In genomic region chr16:77208382-77208781, GRCh38 we compare ENCODE assay signal across 22 cellular contexts. TPM values are rescaled to one million over a fixed set of nuclear protein-coding genes. Genes with fewer than 3 reads are reported as not detected.
DNase-seq lines count a peak whose midpoint lies in the region; FAIRE-seq and TF ChIP-seq lines count a peak whose summit lies in the region.
"Had no signal": no experiment of that assay in that cellular context is flagged by ENCODE, and none has a peak within 500 bp of the region (broad histone marks: within the 10 kb centered on the region; RNA-seq: fewer than 3 reads in every experiment).

No MANE protein-coding gene starts in this region.

- no peak overlapping the region for H3K9ac ChIP-seq in H1 (replicated peaks in 1 of 4; ENCODE audit: extremely low read depth in 1 of 4, low read depth in 3 of 4, low read length in 3 of 4)
- H3K9ac ChIP-seq: BLaER1 treated with 17β-estradiol and CSF1 and Interleukin-3, amounts not matched to agents 10 nM and 100 nM had no signal

- peaks cover 5% of the 10 kb centered on the region; the same call in 1 of the 2 replicates for H3K23me2 ChIP-seq in H1 (ENCODE audit: low read depth, low read length)

- H3K79me2 ChIP-seq in H1 (ENCODE audit: control insufficient read depth in 1 of 2, insufficient read depth in 2 of 2, low read length in 2 of 2) = no peaks in the 10 kb centered on the region

- no peak overlapping the region for H3K4me2 ChIP-seq in H1 (ENCODE audit: insufficient read depth in 1 of 2, low read depth in 2 of 2, low read length in 2 of 2)
- H3K4me2 ChIP-seq: A549; BLaER1 treated with 17β-estradiol and CSF1 and Interleukin-3, amounts not matched to agents 10 nM and 100 nM had no signal

- WGBS in H1 (ENCODE audit: extremely low coverage in 1 of 2, insufficient coverage in 1 of 2, insufficient read length in 1 of 2, insufficient replicate concordance in 2 of 2, low coverage in 1 of 2, low lambda C conversion rate in 2 of 2, missing lambda C conversion rate in 1 of 2), 2 experiments = 65% methylated on average over 3 of the region's 3 CpGs; no CpG with 5 or more reads in 1 of the 2 experiments
- WGBS in small intestine, 3 donors = 77 to 97% (median 90%) methylated on average over 3 of the region's 3 CpGs

- no peak for TF ChIP-seq EP300 in H1 (IDR thresholded peaks at IDR 0.05; ENCODE audit: borderline replicate concordance in 1 of 2, low read depth in 2 of 2, low read length in 2 of 2)

- H3K27me3 Mint-ChIP-seq in activated CD4-positive, alpha-beta memory T cell treated with anti-CD3 and anti-CD28 coated beads for 36 hours = no peaks in the 10 kb centered on the region
- H3K27me3 Mint-ChIP-seq: B cell; CD4-positive, alpha-beta T cell had no signal

- H3K27ac ChIP-seq in WERI-Rb-1 (peak overlapping the region; percentile 78), H1 (ENCODE audit: low read depth, low read length) (no peak overlapping the region), small intestine (ENCODE audit: low read depth in 1 of 2, low read length in 1 of 2) (no peak overlapping the region)
- H3K27ac ChIP-seq: 22Rv1; A549; BLaER1 treated with 17β-estradiol and CSF1 and Interleukin-3, amounts not matched to agents 10 nM and 100 nM; C4-2B had no signal

- peaks cover 12 to 22% (median 16%) of the 10 kb centered on the region in 4 experiments for H3K4me1 ChIP-seq in H1 (replicated peaks in 1 of 4; ENCODE audit: control insufficient read depth in 3 of 4, insufficient read depth in 4 of 4, low read length in 3 of 4)
- H3K4me1 ChIP-seq in small intestine (ENCODE audit: control insufficient read depth in 2 of 2, insufficient read depth in 1 of 2, low read depth in 1 of 2, low read length in 1 of 2) = peaks cover 0 to 4% of the 10 kb centered on the region in 2 donors
- H3K4me1 ChIP-seq: Caco-2 had no signal

- no peak overlapping the region for H2AFZ ChIP-seq in H1 (ENCODE audit: low read length)

- no peak overlapping the region for H3K14ac ChIP-seq in H1 (ENCODE audit: insufficient read length)

- no peak overlapping the region for H2BK12ac ChIP-seq in H1 (ENCODE audit: low read depth, low read length)

- H3K4me3 Mint-ChIP-seq in activated CD4-positive, alpha-beta memory T cell treated with anti-CD3 and anti-CD28 coated beads for 36 hours = no peak overlapping the region
- H3K4me3 Mint-ChIP-seq: B cell; CD4-positive, alpha-beta T cell; CD8-positive, alpha-beta T cell had no signal

- H4K8ac ChIP-seq in H1 (ENCODE audit: extremely low read depth, insufficient read depth, low read length) = no peak overlapping the region

- no peaks in the 10 kb centered on the region for H3K36me3 Mint-ChIP-seq in activated CD4-positive, alpha-beta memory T cell treated with anti-CD3 and anti-CD28 coated beads for 36 hours

- H4K91ac ChIP-seq in H1 (replicated peaks; ENCODE audit: insufficient read length, low read length) = no peak overlapping the region

- no peaks in the 10 kb centered on the region for H4K20me1 ChIP-seq in H1 (replicated peaks in 1 of 2; ENCODE audit: control insufficient read depth in 1 of 2, insufficient read depth in 2 of 2, low read length in 2 of 2)

- no peak overlapping the region for H3K27ac Mint-ChIP-seq in activated CD4-positive, alpha-beta memory T cell treated with anti-CD3 and anti-CD28 coated beads for 36 hours
- H3K27ac Mint-ChIP-seq: B cell; CD4-positive, alpha-beta T cell; CD8-positive, alpha-beta T cell had no signal

- H3K4me1 Mint-ChIP-seq in activated CD4-positive, alpha-beta memory T cell treated with anti-CD3 and anti-CD28 coated beads for 36 hours (ENCODE audit: low read depth) = peaks cover 8% of the 10 kb centered on the region

- no peaks in the 10 kb centered on the region for H3K9me3 ChIP-seq in WERI-Rb-1 (ENCODE audit: severe bottlenecking)
- no peaks in the 10 kb centered on the region for H3K9me3 ChIP-seq in H1 (ENCODE audit: insufficient read depth in 2 of 2, low read depth in 1 of 2, low read length in 1 of 2)
- H3K9me3 ChIP-seq in small intestine (ENCODE audit: control insufficient read depth, low read depth) = no peaks in the 10 kb centered on the region
- H3K9me3 ChIP-seq: A549; BLaER1 treated with 17β-estradiol and CSF1 and Interleukin-3, amounts not matched to agents 10 nM and 100 nM; Caco-2 had no signal

- no peak overlapping the region for H3K4ac ChIP-seq in H1 (replicated peaks; ENCODE audit: insufficient read length, low read depth, low read length)

- H2BK20ac ChIP-seq in H1 (ENCODE audit: low read length) = no peak overlapping the region

- no peak for TF ChIP-seq POLR2A in H1 (IDR thresholded peaks at IDR 0.05; ENCODE audit: control extremely low read depth in 1 of 2, low read depth in 2 of 2, low read length in 2 of 2)

- H2BK5ac ChIP-seq in H1 (ENCODE audit: low read depth, low read length) = no peak overlapping the region

- H3K79me1 ChIP-seq in H1 (ENCODE audit: low read depth, low read length) = no peaks in the 10 kb centered on the region; the same call in 1 of the 2 replicates

- TF ChIP-seq RAD21 in H1 (IDR thresholded peaks at IDR 0.05 in 1 of 2, conservative IDR thresholded peaks at IDR 0.05 in 1 of 2; ENCODE audit: low read depth in 2 of 2, low read length in 2 of 2) = no peak

- DNase-seq in NCI-H82 (lab: John Stamatoyannopoulos, UW) = peak; percentile 51
- no peak for DNase-seq in NCI-H82 treated with DMSO at 0.1 percent for 48 hours (lab: John Stamatoyannopoulos, UW; ENCODE audit: unreplicated experiment)
- no peak for DNase-seq in WERI-Rb-1
- DNase-seq in H1 (ENCODE audit: low read depth in 1 of 2, low spot score in 2 of 2) = no peak
- DNase-seq in activated CD4-positive, alpha-beta memory T cell treated with anti-CD3 and anti-CD28 coated beads for 36 hours = no peak
- no peak for DNase-seq in small intestine
- DNase-seq: AML-193; Caco-2; Calu3; CD4-positive, alpha-beta T cell; DMS79 treated with DMSO at 0.1 percent for 48 hours; GF-D8 had no signal

- H3K4me3 ChIP-seq in WERI-Rb-1 (ENCODE audit: low read depth, low read length) (no peak overlapping the region), H1 (ENCODE audit: extremely low read depth in 1 of 4, insufficient read depth in 2 of 4, low read depth in 3 of 4, low read length in 4 of 4) (no peak overlapping the region), small intestine (ENCODE audit: low read depth in 1 of 2, low read length in 2 of 2) (no peak overlapping the region)
- H3K4me3 ChIP-seq: A549; BLaER1 treated with 17β-estradiol and CSF1 and Interleukin-3, amounts not matched to agents 10 nM and 100 nM had no signal

- H3K27me3 ChIP-seq in WERI-Rb-1 (ENCODE audit: insufficient read depth, low read depth, severe bottlenecking) = no peaks in the 10 kb centered on the region
- H3K27me3 ChIP-seq in H1 (replicated peaks in 1 of 4; ENCODE audit: control insufficient read depth in 3 of 4, extremely low read depth in 1 of 4, insufficient read depth in 3 of 4, low read length in 3 of 4) = no peaks in the 10 kb centered on the region; a peak in 1 of 7 replicates
- no peaks in the 10 kb centered on the region for H3K27me3 ChIP-seq in small intestine (ENCODE audit: control insufficient read depth in 2 of 2, insufficient read depth in 2 of 2, low read length in 2 of 2)
- H3K27me3 ChIP-seq: BLaER1 treated with 17β-estradiol and CSF1 and Interleukin-3, amounts not matched to agents 10 nM and 100 nM had no signal

- no peak overlapping the region for H2BK120ac ChIP-seq in H1 (replicated peaks; ENCODE audit: low read depth, low read length)

- intact Hi-C loops in activated CD4-positive, alpha-beta memory T cell treated with anti-CD3 and anti-CD28 coated beads for 36 hours (cut with micrococcal nuclease) = no loop called here

- no peak overlapping the region for H3K56ac ChIP-seq in H1 (replicated peaks; ENCODE audit: insufficient read length, low read depth, low read length)

- no peaks in the 10 kb centered on the region for H3K9me3 Mint-ChIP-seq in activated CD4-positive, alpha-beta memory T cell treated with anti-CD3 and anti-CD28 coated beads for 36 hours
- H3K9me3 Mint-ChIP-seq: CD4-positive, alpha-beta T cell; CD8-positive, alpha-beta T cell had no signal

- POLR2A ChIA-PET in H1 (lab: Charles Lee; ENCODE audit: partially characterized antibody) = interaction anchor here (1.6 kb wide), 1 partner anchor 11 kb away, joined by 3 read pairs; no protein-coding TSS in a partner anchor
- POLR2A ChIA-PET in activated CD4-positive, alpha-beta memory T cell treated with anti-CD3 and anti-CD28 coated beads for 36 hours (lab: Charles Lee) = no interaction called here

- H3K23ac ChIP-seq in H1 (ENCODE audit: insufficient read length) = no peak overlapping the region

- no peak for FAIRE-seq in H1 (lab: Jason Lieb, UNC)
- FAIRE-seq in small intestine (lab: Jason Lieb, UNC) = no peak
- FAIRE-seq: A549, D721Med, G401.6, GM12891, GM19239 had no signal

- TF ChIP-seq CTCF in WERI-Rb-1 (IDR thresholded peaks at IDR 0.05; ENCODE audit: low read depth, low read length) (no peak), H1 (IDR thresholded peaks at IDR 0.05; ENCODE audit: control extremely low read depth in 1 of 3, insufficient read depth in 1 of 3, low read depth in 1 of 3, low read length in 3 of 3) (no peak)

- no peak overlapping the region for H2AK5ac ChIP-seq in H1 (ENCODE audit: low read depth, low read length)

- H3K18ac ChIP-seq in H1 (ENCODE audit: extremely low read depth, low read length) = no peak overlapping the region

- peaks cover 6% of the 10 kb centered on the region for H3K36me3 ChIP-seq in WERI-Rb-1
- no peaks in the 10 kb centered on the region for H3K36me3 ChIP-seq in H1 (ENCODE audit: control insufficient read depth in 2 of 4, insufficient read depth in 4 of 4, low read length in 3 of 4)
- H3K36me3 ChIP-seq in small intestine (ENCODE audit: control insufficient read depth in 2 of 2, insufficient read depth in 2 of 2, low read length in 2 of 2) = no peaks in the 10 kb centered on the region
- H3K36me3 ChIP-seq: BLaER1 treated with 17β-estradiol and CSF1 and Interleukin-3, amounts not matched to agents 10 nM and 100 nM had no signal

- CTCF ChIA-PET in H1 (lab: Charles Lee; ENCODE audit: partially characterized antibody) = no interaction called here
- CTCF ChIA-PET in activated CD4-positive, alpha-beta memory T cell treated with anti-CD3 and anti-CD28 coated beads for 36 hours (lab: Charles Lee) = no interaction called here

- no peak overlapping the region for H4K5ac ChIP-seq in H1 (ENCODE audit: insufficient read length, low read depth, low read length)

- H2BK15ac ChIP-seq in H1 (ENCODE audit: low read length) = no peak overlapping the region

RNA-seq across cellular contexts. Expression of gene SYCE1L, which starts 9.2 kb away (rescaled TPM):
- total RNA-seq in H1 (2021; fragmentation: NEBNext Ultra II Directional; extraction: Animal tissue kit (Norgen Biotek cat#: 25700)) = 5.8 and 10.0 TPM in 2 replicates
- polyA plus RNA-seq in H1 (2011; rRNA removed) (2.6 and 6.8 TPM in 2 replicates), small intestine (1 to 10 TPM; 4.1 to 5.8 (median 4.7) TPM)
- 1.5 TPM for polyA plus RNA-seq in H1 (2011; cell fraction: cytosol; rRNA removed)
- polyA plus RNA-seq in H1 (2011; cell fraction: nucleus; rRNA removed) = 27.2 TPM
- polyA plus RNA-seq in H1 (2012, experiment 1 of 2) = 1.8 to 20.9 TPM (median 2.9 TPM) in 4 replicates
- 0.37 TPM for polyA plus RNA-seq in H1 (2012, experiment 2 of 2)
- 8.9 TPM for polyA plus RNA-seq in H1 (2013, experiment 1 of 2)
- 5.8 TPM for polyA plus RNA-seq in H1 (2013, experiment 2 of 2)
- not detected in 2 replicates for polyA minus RNA-seq in H1 (2011; rRNA and poly(A)+ RNA removed)
- polyA minus RNA-seq in H1 (2011; cell fraction: cytosol; rRNA and poly(A)+ RNA removed) = not detected
- 2.2 TPM for polyA minus RNA-seq in H1 (2011; cell fraction: nucleus; rRNA and poly(A)+ RNA removed)
- 1 to 10 TPM; 3.9 to 5.0 TPM for total RNA-seq in activated CD4-positive, alpha-beta memory T cell treated with anti-CD3 and anti-CD28 coated beads for 36 hours

RNA-seq across cellular contexts. Expression of gene MON1B, which starts 17.4 kb away (rescaled TPM):
- 44.2 and 45.9 TPM in 2 replicates for total RNA-seq in H1 (2021; fragmentation: NEBNext Ultra II Directional; extraction: Animal tissue kit (Norgen Biotek cat#: 25700))
- polyA plus RNA-seq in H1 (2011; rRNA removed) (20.0 and 42.4 TPM in 2 replicates), small intestine (10 to 100 TPM; 16.5 to 22.6 (median 17.3) TPM)
- 23.9 TPM for polyA plus RNA-seq in H1 (2011; cell fraction: cytosol; rRNA removed)
- polyA plus RNA-seq in H1 (2011; cell fraction: nucleus; rRNA removed) = 62.1 TPM
- polyA plus RNA-seq in H1 (2012, experiment 1 of 2) = 20.1 to 31.4 TPM (median 27.4 TPM) in 4 replicates
- 13.4 TPM for polyA plus RNA-seq in H1 (2012, experiment 2 of 2)
- polyA plus RNA-seq in H1 (2013, experiment 1 of 2) = 20.7 TPM
- polyA plus RNA-seq in H1 (2013, experiment 2 of 2) = 18.6 TPM
- polyA minus RNA-seq in H1 (2011; rRNA and poly(A)+ RNA removed) = 19.3 and 19.6 TPM in 2 replicates
- 15.5 TPM for polyA minus RNA-seq in H1 (2011; cell fraction: cytosol; rRNA and poly(A)+ RNA removed)
- polyA minus RNA-seq in H1 (2011; cell fraction: nucleus; rRNA and poly(A)+ RNA removed) = 23.6 TPM
- 10 to 100 TPM; 63.7 to 70.2 TPM for total RNA-seq in activated CD4-positive, alpha-beta memory T cell treated with anti-CD3 and anti-CD28 coated beads for 36 hours
